In the genomic region with DNA sequence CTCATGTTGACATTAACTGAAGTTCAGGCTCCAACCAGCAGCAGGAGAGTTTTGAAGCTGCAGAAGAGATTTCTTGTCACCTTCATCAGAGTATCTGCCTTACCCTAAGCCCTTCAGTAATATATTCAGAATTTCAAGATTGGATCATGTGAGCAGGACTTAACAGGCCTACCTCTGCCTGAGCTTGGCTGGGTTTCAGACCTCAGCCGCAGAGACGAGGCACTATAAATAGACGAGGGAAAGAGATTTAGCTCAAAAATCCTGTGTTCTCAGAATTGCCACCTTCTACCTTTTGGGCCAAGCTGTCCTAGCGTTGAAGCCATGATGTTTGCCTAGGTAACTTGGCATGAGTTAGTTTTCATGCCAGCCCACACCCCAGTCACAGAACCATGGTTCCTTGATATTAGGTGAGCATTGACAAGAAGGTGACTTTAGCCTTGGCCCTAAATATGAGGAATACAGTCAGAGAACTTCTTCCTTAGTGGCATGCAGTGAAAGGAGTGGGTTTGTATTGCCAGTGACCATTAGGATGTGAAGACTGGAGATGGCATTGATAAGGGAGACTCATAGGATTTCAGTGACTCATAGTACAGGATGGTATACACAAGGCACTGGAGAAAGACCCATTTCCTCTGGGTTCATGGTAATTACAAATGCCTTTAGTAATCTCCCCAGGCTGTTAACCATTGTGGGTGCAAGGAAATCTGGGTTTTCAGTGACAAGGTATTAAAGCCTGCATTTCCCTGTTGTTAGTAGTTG, we compare ENCODE assay signal across 11 cellular contexts.
DNase-seq lines count a peak whose midpoint lies in the region; ATAC-seq and TF ChIP-seq lines count a peak whose summit lies in the region.
"Had no signal": no experiment of that assay in that cellular context is flagged by ENCODE, and none has a peak within 500 bp of the region (broad histone marks: within the 10 kb centered on the region; RNA-seq: fewer than 3 reads in every experiment).

No MANE protein-coding gene starts in this region.

- ATAC-seq in GM19438 (IDR thresholded peaks at IDR 0.05; ENCODE audit: low read depth, unreplicated experiment) (peak; percentile 67), HG03175 (IDR thresholded peaks at IDR 0.05; ENCODE audit: unreplicated experiment) (no peak)

- H2AFZ ChIP-seq in smooth muscle cell (ENCODE audit: low read depth), result no peak overlapping the region

- 37% methylated on average over 4 of the region's 4 CpGs for WGBS in smooth muscle cell (ENCODE audit: low lambda C conversion rate)

- no peaks in the 10 kb centered on the region for H3K9me3 ChIP-seq in smooth muscle cell (replicated peaks; ENCODE audit: low read depth)
- H3K9me3 ChIP-seq: MG63 had no signal

- H3K4me2 ChIP-seq in smooth muscle cell, result peak overlapping the region; percentile 42

- H3K4me3 ChIP-seq in fibroblast of villous mesenchyme (ENCODE audit: low read depth, low read length) (no peak overlapping the region), smooth muscle cell (no peak overlapping the region)
- H3K4me3 ChIP-seq: MG63 had no signal

- peak overlapping the region; percentile 83 for H3K9ac ChIP-seq in smooth muscle cell (ENCODE audit: low read depth)

- no peaks in the 10 kb centered on the region for H3K36me3 ChIP-seq in smooth muscle cell (ENCODE audit: low read depth)
- H3K36me3 ChIP-seq: MG63 had no signal

- DNase-seq in SK-MEL-5 (ENCODE audit: low read depth, low spot score) (peak; percentile 27), fibroblast of villous mesenchyme (ENCODE audit: low read depth) (peak; percentile 87), smooth muscle cell (lab: John Stamatoyannopoulos, UW; ENCODE audit: unreplicated experiment) (no peak), GM13976 (ENCODE audit: low spot score) (no peak), OCI-M2 (lab: John Stamatoyannopoulos, UW; ENCODE audit: unreplicated experiment) (no peak)
- DNase-seq: activated CD4-positive, alpha-beta T cell treated with anti-CD3 and anti-CD28 coated beads for 4 hours; hypothalamus; MG63; stimulated activated CD4-positive, alpha-beta T cell treated with anti-CD3 and anti-CD28 coated beads, Interleukin-4, amount 100 ng/mL, for 24 hours had no signal

- H3K27me3 ChIP-seq in smooth muscle cell (ENCODE audit: low read depth), result no peaks in the 10 kb centered on the region
- H3K27me3 ChIP-seq: MG63 had no signal

- in situ Hi-C loops in SK-MEL-5 (cut with HindIII; ENCODE audit: low pct_unique_long_range_greater_than_20kb, low sequenced_read_pairs), result no loop called here
- in situ Hi-C loops in GM13976 (cut with MboI; ENCODE audit: low sequenced_read_pairs, unreplicated experiment), result no loop called here

- no peaks in the 10 kb centered on the region for H3K79me2 ChIP-seq in smooth muscle cell (ENCODE audit: low read depth)

- H3K4me1 ChIP-seq in smooth muscle cell (ENCODE audit: low read depth), result peaks cover 56% of the 10 kb centered on the region

- peak overlapping the region; percentile 89 for H3K27ac ChIP-seq in smooth muscle cell (ENCODE audit: low read depth)

- H3F3A ChIP-seq in smooth muscle cell (ENCODE audit: low read depth), result peaks cover 9% of the 10 kb centered on the region

- no peak for TF ChIP-seq CTCF in fibroblast of villous mesenchyme (IDR thresholded peaks at IDR 0.05; ENCODE audit: insufficient read depth, low read depth, low read length)
- no peak for TF ChIP-seq CTCF in smooth muscle cell (IDR thresholded peaks at IDR 0.05; ENCODE audit: borderline replicate concordance, insufficient read depth, poor library complexity, severe bottlenecking)
- TF ChIP-seq CTCF in GM13976 (IDR thresholded peaks at IDR 0.05; ENCODE audit: borderline replicate concordance, control extremely low read depth, extremely low read depth, insufficient read depth, missing control alignments), result no peak

- no peaks in the 10 kb centered on the region for H4K20me1 ChIP-seq in smooth muscle cell (ENCODE audit: low read depth)

Comparison
In these comparisons a context has a peak if more than half of its experiments do, and no peak if none do; other contexts are left out.
1. DNase-seq: peak in SK-MEL-5 (single experiment) and fibroblast of villous mesenchyme (single experiment); none in smooth muscle cell (single experiment), GM13976 (single experiment) and OCI-M2 (single experiment).